14 cellular contexts compared by ENCODE assay signal in genomic region chr2:239990966-239991365, GRCh38. TPM values are rescaled to one million over a fixed set of nuclear protein-coding genes. Genes with fewer than 3 reads are reported as not detected.
"Had no signal": no experiment of that assay in that cellular context is flagged by ENCODE, and none has a peak within 500 bp of the region (broad histone marks: within the 10 kb centered on the region; RNA-seq: fewer than 3 reads in every experiment).

No MANE protein-coding gene starts in this region.

- H3K4me1 ChIP-seq: adrenal gland, pancreas, SJSA1 had no signal

- H3K9me3 ChIP-seq: adrenal gland, pancreas, SJSA1, stomach, tibial nerve had no signal

- DNase-seq: pancreas, stomach, T1000, WERI-Rb-1 had no signal

- H3K4me3 ChIP-seq: adrenal gland, pancreas, SJSA1, stomach, tibial nerve had no signal

- H3K27ac ChIP-seq: adrenal gland, pancreas, SJSA1, WERI-Rb-1 had no signal

- H3K27me3 ChIP-seq: adrenal gland, pancreas, SJSA1, stomach, tibial nerve had no signal

RNA-seq across cellular contexts. Expression of gene OR6B2, which starts 39.3 kb away (rescaled TPM):
- total RNA-seq: activated T-helper 1 cell treated with anti-CD3 and anti-CD28 coated beads, Interleukin-12 subunit alpha, Interleukin-12 subunit beta, Interleukin-2, Interleukin-4 antibody, amounts not matched to agents 30 ng/mL and 10 ng/mL and 1 ng/mL, durations not matched to agents 14 hours and 24 hours and 36 hours; adrenal gland; left lobe of liver; pancreas; renal cortical epithelial cell; SJSA1; stomach; T-cell had no signal
- polyA plus RNA-seq: esophagus, neural cell, pancreas, small intestine, stomach had no signal
